In the genomic region with DNA sequence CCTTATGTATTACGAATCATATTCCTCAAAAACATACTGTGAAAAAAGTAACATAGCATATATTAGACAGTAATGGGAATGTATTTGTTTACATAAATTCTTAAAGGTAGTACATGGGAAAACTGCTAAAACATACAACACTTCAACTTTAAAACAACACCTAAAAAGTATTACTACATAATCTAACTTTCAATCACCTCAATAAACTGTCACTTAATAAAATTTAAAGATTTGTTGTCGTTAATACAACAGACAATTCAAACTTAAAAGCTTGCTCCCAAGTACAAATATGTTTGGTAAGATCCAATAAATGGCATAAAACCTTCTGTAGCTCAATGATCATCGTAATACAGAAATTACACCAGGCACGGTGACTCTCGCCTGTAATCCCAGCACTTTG, we compare ENCODE assay signal across 14 cellular contexts. TPM values are rescaled to one million over a fixed set of nuclear protein-coding genes. Genes with fewer than 3 reads are reported as not detected.
DNase-seq lines count a peak whose midpoint lies in the region; ATAC-seq, FAIRE-seq and TF ChIP-seq lines count a peak whose summit lies in the region.
"Had no signal": no experiment of that assay in that cellular context is flagged by ENCODE, and none has a peak within 500 bp of the region (broad histone marks: within the 10 kb centered on the region; RNA-seq: fewer than 3 reads in every experiment).

No MANE protein-coding gene starts in this region.

- in situ Hi-C loops in HepG2 (cut with HindIII; ENCODE audit: extremely low pct_ligation_motif_present, low pct_unique_long_range_greater_than_20kb), result loop anchor here (10.0 kb wide), 1 partner anchor 69 kb away; no protein-coding TSS in a partner anchor

- TSS peak; percentile 1 for BruUV-seq in HepG2 (replicated peaks; lab: Mats Ljungman, UMichigan)

- peak overlapping the region; percentile 98 for H3K4me3 Mint-ChIP-seq in activated B cell treated with CpG ODN at 0.5 μM for 24 hours
- H3K4me3 Mint-ChIP-seq in immature natural killer cell, result peak overlapping the region; percentile 26 to 97 (median 60)

- H3K9me3 Mint-ChIP-seq in activated B cell treated with CpG ODN at 0.5 μM for 24 hours (no peaks in the 10 kb centered on the region), immature natural killer cell (no peaks in the 10 kb centered on the region)

- WGBS in HepG2 (ENCODE audit: low lambda C conversion rate), result 78% methylated on average over 5 of the region's 5 CpGs
- WGBS in right lobe of liver (ENCODE audit: insufficient coverage, low coverage, low lambda C conversion rate, missing lambda C conversion rate), result 88% methylated on average over 5 of the region's 5 CpGs

- DNase-seq in HepG2 (ENCODE audit: low spot score), result no peak
- DNase-seq in right lobe of liver, result no peak
- DNase-seq in activated B cell treated with CpG ODN at 0.5 μM for 24 hours, result no peak
- DNase-seq in immature natural killer cell, result no peak
- no peak for DNase-seq in Right ventricle myocardium inferior (ENCODE audit: missing footprints)
- DNase-seq in stimulated activated naive CD4-positive, alpha-beta T cell treated with Interleukin-2 at 50 U/mL for 16 hours (lab: John Stamatoyannopoulos, UW), result no peak
- DNase-seq: amniotic stem cell, BE2C, foreskin keratinocyte, NCI-H1417 treated with DMSO at 0.1 percent for 48 hours, NCI-H748 treated with DMSO at 0.1 percent for 48 hours, SJCRH30 had no signal

- H3K4me3 ChIP-seq in HepG2 (replicated peaks in 1 of 3; ENCODE audit: insufficient read depth in 1 of 3, low read depth in 2 of 3, low read length in 3 of 3) (peak overlapping the region in 1 of 3 experiments; percentile 92; a peak in 1 of 6 replicates), right lobe of liver (no peak overlapping the region)
- H3K4me3 ChIP-seq: SJCRH30 had no signal

- H3K27ac Mint-ChIP-seq in activated B cell treated with CpG ODN at 0.5 μM for 24 hours (peak overlapping the region; percentile 51), immature natural killer cell (peak overlapping the region in 4 of 6 donors; percentile 36 to 65 (median 50))

- no peaks in the 10 kb centered on the region; a peak in 1 of 5 replicates for H3K27me3 ChIP-seq in HepG2 (ENCODE audit: control insufficient read depth in 1 of 2, insufficient read depth in 2 of 2, low read length in 2 of 2)
- H3K27me3 ChIP-seq in right lobe of liver, result no peaks in the 10 kb centered on the region
- H3K27me3 ChIP-seq: BE2C, foreskin keratinocyte, SJCRH30 had no signal

- H3K27me3 Mint-ChIP-seq in activated B cell treated with CpG ODN at 0.5 μM for 24 hours, result no peaks in the 10 kb centered on the region
- H3K27me3 Mint-ChIP-seq in immature natural killer cell (ENCODE audit: low read depth in 3 of 3), result peaks cover 7 to 20% (median 12%) of the 10 kb centered on the region in 3 donors

- peaks cover 56% of the 10 kb centered on the region for H3K4me1 Mint-ChIP-seq in activated B cell treated with CpG ODN at 0.5 μM for 24 hours
- peaks cover 64 to 70% of the 10 kb centered on the region in 2 donors for H3K4me1 Mint-ChIP-seq in immature natural killer cell

- TF ChIP-seq POLR2A in HepG2 (IDR thresholded peaks at IDR 0.05; ENCODE audit: insufficient read depth in 1 of 2, low read depth in 2 of 2, low read length in 2 of 2) (no peak), right lobe of liver (IDR thresholded peaks at IDR 0.05) (no peak)

- H2AFZ ChIP-seq in HepG2 (ENCODE audit: low read length), result no peak overlapping the region

- CTCF ChIA-PET in HepG2 (lab: Yijun Ruan, JAX; ENCODE audit: low intra/inter-chr PET ratio, low total read pairs) (no interaction called here), activated B cell treated with CpG ODN at 0.5 μM for 24 hours (lab: Charles Lee) (interaction anchor here (1.7 kb wide), 1 partner anchor 92 kb away, joined by 4 read pairs; no protein-coding TSS in a partner anchor)

- H3K4me1 ChIP-seq in HepG2 (ENCODE audit: insufficient read depth, low read length), result peaks cover 68% of the 10 kb centered on the region
- peaks cover 0 to 22% (median 7%) of the 10 kb centered on the region in 4 donors for H3K4me1 ChIP-seq in right lobe of liver
- H3K4me1 ChIP-seq: BE2C, SJCRH30 had no signal

- intact Hi-C loops in HepG2 (cut with micrococcal nuclease; ENCODE audit: unreplicated experiment) (no loop called here), right lobe of liver (cut with DNase I) (no loop called here), activated B cell treated with CpG ODN at 0.5 μM for 24 hours (cut with micrococcal nuclease) (no loop called here), Right ventricle myocardium inferior (cut with DNase I) (loop anchor here (10.0 kb wide), 1 partner anchor 91 kb away; no protein-coding TSS in a partner anchor)

- H3K36me3 Mint-ChIP-seq in activated B cell treated with CpG ODN at 0.5 μM for 24 hours (ENCODE audit: low read depth) (peaks cover 39% of the 10 kb centered on the region), immature natural killer cell (peaks cover 0 to 4% (median 3%) of the 10 kb centered on the region in 3 donors)

- no peaks in the 10 kb centered on the region for H3K9me3 ChIP-seq in HepG2 (ENCODE audit: low read length)
- H3K9me3 ChIP-seq in right lobe of liver, result no peaks in the 10 kb centered on the region
- H3K9me3 ChIP-seq: BE2C, SJCRH30 had no signal

- peak overlapping the region; percentile 82 for H3K4me2 ChIP-seq in HepG2 (ENCODE audit: low read depth, low read length)

- TF ChIP-seq RAD21 in HepG2 (CRISPR knock-in tag; IDR thresholded peaks at IDR 0.05), result no peak

- peak overlapping the region; percentile 93 for H3K9ac ChIP-seq in HepG2 (ENCODE audit: insufficient read depth, low read depth, low read length)

- TF ChIP-seq EP300 in HepG2 (IDR thresholded peaks at IDR 0.05; ENCODE audit: low read depth in 2 of 2, low read length in 2 of 2), result no peak
- TF ChIP-seq EP300 in HepG2 (CRISPR knock-in tag; IDR thresholded peaks at IDR 0.05; ENCODE audit: borderline replicate concordance), result no peak

- POLR2A ChIA-PET in HepG2 (lab: Yijun Ruan, JAX), result no interaction called here
- POLR2A ChIA-PET in activated B cell treated with CpG ODN at 0.5 μM for 24 hours (lab: Charles Lee), result interaction anchor here (0.6 to 1.6 kb wide), 2 partner anchors 63 to 951 kb away, joined by 3 to 4 read pairs; a partner anchor contains a TSS

- no peak for TF ChIP-seq CTCF in HepG2 (CRISPR knock-in tag; IDR thresholded peaks at IDR 0.05)
- TF ChIP-seq CTCF in right lobe of liver (IDR thresholded peaks at IDR 0.05), result no peak
- no peak for TF ChIP-seq CTCF in activated B cell treated with CpG ODN at 0.5 μM for 24 hours (IDR thresholded peaks at IDR 0.05)

- H3K27ac ChIP-seq in HepG2 (ENCODE audit: extremely low read length, insufficient read depth, low read length) (no peak overlapping the region), right lobe of liver (no peak overlapping the region)
- H3K27ac ChIP-seq: foreskin keratinocyte, SJCRH30 had no signal

- H3K79me2 ChIP-seq in HepG2 (ENCODE audit: insufficient read depth, low read length), result peaks cover 87% of the 10 kb centered on the region

- H3K36me3 ChIP-seq in HepG2 (replicated peaks in 1 of 2; ENCODE audit: control insufficient read depth in 1 of 2, insufficient read depth in 2 of 2, low read length in 2 of 2) (peaks cover 0 to 3% of the 10 kb centered on the region in 2 experiments; a peak in 3 of 5 replicates), right lobe of liver (no peaks in the 10 kb centered on the region)

- FAIRE-seq in HepG2 (lab: Jason Lieb, UNC), result no peak

- ATAC-seq in HepG2 (no peak), right lobe of liver (no peak), activated B cell treated with CpG ODN at 0.5 μM for 24 hours (ENCODE audit: low read depth) (no peak), HG03095 (IDR thresholded peaks at IDR 0.05; ENCODE audit: unreplicated experiment) (no peak), Right ventricle myocardium inferior (no peak), HG03457 (IDR thresholded peaks at IDR 0.05; ENCODE audit: unreplicated experiment) (no peak)
- ATAC-seq: foreskin keratinocyte had no signal

- peaks cover 50% of the 10 kb centered on the region for H4K20me1 ChIP-seq in HepG2 (ENCODE audit: insufficient read depth, low read length)

RNA-seq across cellular contexts. Expression of a gene that starts 3.7 kb away (rescaled TPM):
- total RNA-seq in HepG2 (2016; rRNA removed; fragmentation: Illumina TruSeq; extraction: Trizol) (24.6 and 26.9 TPM in 2 replicates), right lobe of liver (10 to 100 TPM in 4 of 6 experiments, 1 to 10 TPM in 2; 8.0 to 16.2 (median 11.4) TPM), activated B cell treated with CpG ODN at 0.5 μM for 24 hours (62.2 and 78.5 TPM in 2 replicates), Right ventricle myocardium inferior (14.8 TPM)
- total RNA-seq in HepG2 (2016; cell fraction: cytosol; rRNA removed; fragmentation: Illumina TruSeq; extraction: Trizol; ENCODE audit: low read depth), result 3.6 and 6.4 TPM in 2 replicates
- total RNA-seq in HepG2 (2016; cell fraction: insoluble cytoplasmic fraction; rRNA removed; fragmentation: Illumina TruSeq; extraction: Trizol), result 25.3 and 26.7 TPM in 2 replicates
- 6.4 and 8.2 TPM in 2 replicates for total RNA-seq in HepG2 (2016; cell fraction: membrane; rRNA removed; fragmentation: Illumina TruSeq; extraction: Trizol)
- 40.1 and 45.0 TPM in 2 replicates for total RNA-seq in HepG2 (2016; cell fraction: nucleus; rRNA removed; fragmentation: Illumina TruSeq; extraction: Trizol)
- polyA plus RNA-seq in HepG2 (2011; rRNA removed) (7.2 and 9.7 TPM in 2 replicates), immature natural killer cell (10 to 100 TPM; 28.3 to 77.9 (median 34.2) TPM)
- 3.3 and 4.4 TPM in 2 replicates for polyA plus RNA-seq in HepG2 (2011; cell fraction: cytosol; rRNA removed)
- 12.9 and 13.1 TPM in 2 replicates for polyA plus RNA-seq in HepG2 (2011; cell fraction: nucleus; rRNA removed)
- 13.4 and 18.5 TPM in 2 replicates for polyA plus RNA-seq in HepG2 (2012)
- 0.25 and 0.27 TPM in 2 replicates for polyA plus RNA-seq in HepG2 (2016; cell fraction: cytosol; fragmentation: Illumina TruSeq; extraction: Trizol; ENCODE audit: low read depth)
- polyA plus RNA-seq in HepG2 (2016; cell fraction: insoluble cytoplasmic fraction; fragmentation: Illumina TruSeq; extraction: Trizol; ENCODE audit: low read depth), result 14.8 and 15.4 TPM in 2 replicates
- polyA plus RNA-seq in HepG2 (2016; cell fraction: membrane; fragmentation: Illumina TruSeq; extraction: Trizol; ENCODE audit: low read depth), result 0.92 and 0.98 TPM in 2 replicates
- polyA plus RNA-seq in HepG2 (2016; cell fraction: nucleus; fragmentation: Illumina TruSeq; extraction: Trizol; ENCODE audit: insufficient read depth, low read depth), result 30.0 and 32.3 TPM in 2 replicates
- polyA minus RNA-seq in HepG2 (2011; rRNA and poly(A)+ RNA removed; ENCODE audit: low replicate concordance), result 9.7 and 16.5 TPM in 2 replicates
- 10.8 and 14.8 TPM in 2 replicates for polyA minus RNA-seq in HepG2 (2011; cell fraction: cytosol; rRNA and poly(A)+ RNA removed)
- 73.5 and 86.1 TPM in 2 replicates for polyA minus RNA-seq in HepG2 (2011; cell fraction: nucleus; rRNA and poly(A)+ RNA removed)

RNA-seq across cellular contexts. Expression of a gene that starts 4.1 kb away (rescaled TPM):
- 42.6 and 59.1 TPM in 2 replicates for total RNA-seq in HepG2 (2016; rRNA removed; fragmentation: Illumina TruSeq; extraction: Trizol)
- 21.5 and 21.8 TPM in 2 replicates for total RNA-seq in HepG2 (2016; cell fraction: cytosol; rRNA removed; fragmentation: Illumina TruSeq; extraction: Trizol; ENCODE audit: low read depth)
- total RNA-seq in HepG2 (2016; cell fraction: insoluble cytoplasmic fraction; rRNA removed; fragmentation: Illumina TruSeq; extraction: Trizol), result 38.1 and 62.2 TPM in 2 replicates
- 37.1 and 44.7 TPM in 2 replicates for total RNA-seq in HepG2 (2016; cell fraction: membrane; rRNA removed; fragmentation: Illumina TruSeq; extraction: Trizol)
- 11.9 and 16.2 TPM in 2 replicates for total RNA-seq in HepG2 (2016; cell fraction: nucleus; rRNA removed; fragmentation: Illumina TruSeq; extraction: Trizol)
- polyA plus RNA-seq in HepG2 (2011; rRNA removed), result 25.8 and 28.8 TPM in 2 replicates
- polyA plus RNA-seq in HepG2 (2011; cell fraction: cytosol; rRNA removed), result 12.9 and 22.2 TPM in 2 replicates
- polyA plus RNA-seq in HepG2 (2011; cell fraction: nucleus; rRNA removed), result 4.4 and 11.2 TPM in 2 replicates
- polyA plus RNA-seq in HepG2 (2012), result 30.9 and 36.8 TPM in 2 replicates
- polyA plus RNA-seq in HepG2 (2016; cell fraction: cytosol; fragmentation: Illumina TruSeq; extraction: Trizol; ENCODE audit: low read depth), result 11.2 and 11.4 TPM in 2 replicates
- polyA plus RNA-seq in HepG2 (2016; cell fraction: insoluble cytoplasmic fraction; fragmentation: Illumina TruSeq; extraction: Trizol; ENCODE audit: low read depth), result 59.2 and 60.3 TPM in 2 replicates
- polyA plus RNA-seq in HepG2 (2016; cell fraction: membrane; fragmentation: Illumina TruSeq; extraction: Trizol; ENCODE audit: low read depth), result 29.1 and 29.2 TPM in 2 replicates
- polyA plus RNA-seq in HepG2 (2016; cell fraction: nucleus; fragmentation: Illumina TruSeq; extraction: Trizol; ENCODE audit: insufficient read depth, low read depth), result 24.5 and 28.8 TPM in 2 replicates
- 17.0 and 17.9 TPM in 2 replicates for polyA minus RNA-seq in HepG2 (2011; rRNA and poly(A)+ RNA removed; ENCODE audit: low replicate concordance)
- polyA minus RNA-seq in HepG2 (2011; cell fraction: cytosol; rRNA and poly(A)+ RNA removed), result 15.0 and 19.9 TPM in 2 replicates
- polyA minus RNA-seq in HepG2 (2011; cell fraction: nucleus; rRNA and poly(A)+ RNA removed), result 11.3 and 17.7 TPM in 2 replicates
- 10 to 100 TPM in 4 of 6 experiments, 1 to 10 TPM in 2; 7.8 to 12.1 (median 10.6) TPM for total RNA-seq in right lobe of liver
- total RNA-seq in activated B cell treated with CpG ODN at 0.5 μM for 24 hours, result 25.4 and 33.8 TPM in 2 replicates
- polyA plus RNA-seq in immature natural killer cell, result 10 to 100 TPM; 38.8 to 60.1 (median 50.5) TPM
- total RNA-seq in Right ventricle myocardium inferior, result 33.1 TPM

RNA-seq across cellular contexts. Expression of a gene that starts 42.9 kb away (rescaled TPM):
- total RNA-seq in HepG2 (2016; rRNA removed; fragmentation: Illumina TruSeq; extraction: Trizol), result 25.6 and 33.0 TPM in 2 replicates
- total RNA-seq in HepG2 (2016; cell fraction: cytosol; rRNA removed; fragmentation: Illumina TruSeq; extraction: Trizol; ENCODE audit: low read depth), result 14.7 and 15.8 TPM in 2 replicates
- total RNA-seq in HepG2 (2016; cell fraction: insoluble cytoplasmic fraction; rRNA removed; fragmentation: Illumina TruSeq; extraction: Trizol), result 26.3 and 39.6 TPM in 2 replicates
- 11.4 and 12.5 TPM in 2 replicates for total RNA-seq in HepG2 (2016; cell fraction: membrane; rRNA removed; fragmentation: Illumina TruSeq; extraction: Trizol)
- 21.0 and 25.5 TPM in 2 replicates for total RNA-seq in HepG2 (2016; cell fraction: nucleus; rRNA removed; fragmentation: Illumina TruSeq; extraction: Trizol)
- 24.4 and 31.1 TPM in 2 replicates for polyA plus RNA-seq in HepG2 (2011; rRNA removed)
- polyA plus RNA-seq in HepG2 (2011; cell fraction: cytosol; rRNA removed), result 15.6 and 21.0 TPM in 2 replicates
- 26.3 and 27.5 TPM in 2 replicates for polyA plus RNA-seq in HepG2 (2011; cell fraction: nucleus; rRNA removed)
- 35.3 and 48.1 TPM in 2 replicates for polyA plus RNA-seq in HepG2 (2012)
- polyA plus RNA-seq in HepG2 (2016; cell fraction: cytosol; fragmentation: Illumina TruSeq; extraction: Trizol; ENCODE audit: low read depth), result 5.5 and 5.9 TPM in 2 replicates
- 33.2 and 36.2 TPM in 2 replicates for polyA plus RNA-seq in HepG2 (2016; cell fraction: insoluble cytoplasmic fraction; fragmentation: Illumina TruSeq; extraction: Trizol; ENCODE audit: low read depth)
- 7.0 and 7.4 TPM in 2 replicates for polyA plus RNA-seq in HepG2 (2016; cell fraction: membrane; fragmentation: Illumina TruSeq; extraction: Trizol; ENCODE audit: low read depth)
- 60.6 and 63.9 TPM in 2 replicates for polyA plus RNA-seq in HepG2 (2016; cell fraction: nucleus; fragmentation: Illumina TruSeq; extraction: Trizol; ENCODE audit: insufficient read depth, low read depth)
- 9.1 and 14.9 TPM in 2 replicates for polyA minus RNA-seq in HepG2 (2011; rRNA and poly(A)+ RNA removed; ENCODE audit: low replicate concordance)
- 13.1 and 16.3 TPM in 2 replicates for polyA minus RNA-seq in HepG2 (2011; cell fraction: cytosol; rRNA and poly(A)+ RNA removed)
- polyA minus RNA-seq in HepG2 (2011; cell fraction: nucleus; rRNA and poly(A)+ RNA removed), result 44.9 and 47.3 TPM in 2 replicates
- 10 to 100 TPM; 11.2 to 16.6 (median 13.3) TPM for total RNA-seq in right lobe of liver
- total RNA-seq in activated B cell treated with CpG ODN at 0.5 μM for 24 hours, result 13.9 and 19.1 TPM in 2 replicates
- polyA plus RNA-seq in immature natural killer cell, result 10 to 100 TPM in 2 of 3 donors, 1 to 10 TPM in 1; 6.0 to 21.1 (median 16.5) TPM
- 22.8 TPM for total RNA-seq in Right ventricle myocardium inferior
